In genomic region chr14:23650506-23650905, GRCh38 we compare ENCODE assay signal across 1 cellular context.
A peak's percentile ranks its signal among the peaks of the same experiment; 100 is the strongest.
TF ChIP-seq lines count a peak whose summit lies in the region.

No MANE protein-coding gene starts in this region.

TF ChIP-seq in HepG2, 621 proteins besides CTCF, POLR2A, EP300 and RAD21 (continued from another document):
- no peak for TF ChIP-seq GLMP (CRISPR knock-in tag; IDR thresholded peaks at IDR 0.05; ENCODE audit: borderline replicate concordance)
- 0 out of 2 replicates have a peak, but pooled peaks have one; percentile 46 for TF ChIP-seq NR2C2 (CRISPR knock-in tag; IDR thresholded peaks at IDR 0.05; ENCODE audit: borderline replicate concordance)
- TF ChIP-seq ZBTB7B (CRISPR knock-in tag; IDR thresholded peaks at IDR 0.05) = no peak
- TF ChIP-seq IKZF4 (CRISPR knock-in tag; IDR thresholded peaks at IDR 0.05; ENCODE audit: borderline replicate concordance, low read depth, not compliant biosample characterization) = peak; percentile 42
- 0 out of 2 replicates have a peak, but pooled peaks have one; percentile 15 for TF ChIP-seq KAT2B (IDR thresholded peaks at IDR 0.05; ENCODE audit: borderline replicate concordance, low read depth, low read length)
- TF ChIP-seq EED (CRISPR knock-in tag; IDR thresholded peaks at IDR 0.05) = no peak
- no peak for TF ChIP-seq JUN (CRISPR knock-in tag; IDR thresholded peaks at IDR 0.05)
- 0 out of 2 replicates have a peak, but pooled peaks have one; percentile 41 for TF ChIP-seq ZNF547 (CRISPR knock-in tag; IDR thresholded peaks at IDR 0.05)
- 0 out of 2 replicates have a peak, but pooled peaks have one; percentile 27 for TF ChIP-seq ZNF274 (CRISPR knock-in tag; IDR thresholded peaks at IDR 0.05)
- peak; percentile 50 for TF ChIP-seq ZNF883 (CRISPR knock-in tag; IDR thresholded peaks at IDR 0.05; ENCODE audit: not compliant biosample characterization)
